In the genomic region with DNA sequence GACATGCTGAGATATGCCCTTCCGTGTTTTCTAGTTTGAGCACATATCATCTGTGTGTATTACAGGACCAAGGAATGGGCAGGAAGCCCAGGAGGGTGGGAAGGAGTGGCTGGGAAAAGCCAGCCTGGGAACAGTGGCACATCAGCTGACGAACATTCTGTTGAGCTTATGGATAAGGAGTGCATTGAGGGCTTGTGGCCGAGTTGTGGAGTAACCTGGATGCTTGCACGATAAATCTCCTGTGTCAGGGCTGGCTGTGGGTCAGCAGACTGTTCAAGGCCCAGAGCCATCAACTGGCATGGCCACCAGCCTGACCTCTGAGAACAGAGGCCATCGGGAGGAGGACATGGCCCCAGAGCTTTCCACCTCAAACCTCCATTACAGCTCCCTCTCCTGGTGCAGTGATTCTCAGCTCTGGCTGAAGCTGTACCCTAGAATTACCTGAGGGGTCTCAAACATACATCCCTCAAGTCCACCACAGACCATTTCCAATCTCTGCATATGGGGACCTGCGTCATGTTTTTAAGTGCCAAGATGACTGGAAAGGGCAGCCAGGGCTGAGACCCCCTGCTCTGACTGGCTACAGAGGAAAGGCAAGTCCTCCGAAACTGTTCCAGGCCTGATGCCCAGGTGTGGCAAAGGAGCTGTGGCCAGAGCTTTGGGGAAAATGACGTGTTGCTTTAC, we compare ENCODE assay signal across 1 cellular context.
TF ChIP-seq lines count a peak whose summit lies in the region.

No MANE protein-coding gene starts in this region.

TF ChIP-seq in GM23338, 12 proteins besides CTCF, POLR2A, EP300 and RAD21:
- TF ChIP-seq, protein P1, sequence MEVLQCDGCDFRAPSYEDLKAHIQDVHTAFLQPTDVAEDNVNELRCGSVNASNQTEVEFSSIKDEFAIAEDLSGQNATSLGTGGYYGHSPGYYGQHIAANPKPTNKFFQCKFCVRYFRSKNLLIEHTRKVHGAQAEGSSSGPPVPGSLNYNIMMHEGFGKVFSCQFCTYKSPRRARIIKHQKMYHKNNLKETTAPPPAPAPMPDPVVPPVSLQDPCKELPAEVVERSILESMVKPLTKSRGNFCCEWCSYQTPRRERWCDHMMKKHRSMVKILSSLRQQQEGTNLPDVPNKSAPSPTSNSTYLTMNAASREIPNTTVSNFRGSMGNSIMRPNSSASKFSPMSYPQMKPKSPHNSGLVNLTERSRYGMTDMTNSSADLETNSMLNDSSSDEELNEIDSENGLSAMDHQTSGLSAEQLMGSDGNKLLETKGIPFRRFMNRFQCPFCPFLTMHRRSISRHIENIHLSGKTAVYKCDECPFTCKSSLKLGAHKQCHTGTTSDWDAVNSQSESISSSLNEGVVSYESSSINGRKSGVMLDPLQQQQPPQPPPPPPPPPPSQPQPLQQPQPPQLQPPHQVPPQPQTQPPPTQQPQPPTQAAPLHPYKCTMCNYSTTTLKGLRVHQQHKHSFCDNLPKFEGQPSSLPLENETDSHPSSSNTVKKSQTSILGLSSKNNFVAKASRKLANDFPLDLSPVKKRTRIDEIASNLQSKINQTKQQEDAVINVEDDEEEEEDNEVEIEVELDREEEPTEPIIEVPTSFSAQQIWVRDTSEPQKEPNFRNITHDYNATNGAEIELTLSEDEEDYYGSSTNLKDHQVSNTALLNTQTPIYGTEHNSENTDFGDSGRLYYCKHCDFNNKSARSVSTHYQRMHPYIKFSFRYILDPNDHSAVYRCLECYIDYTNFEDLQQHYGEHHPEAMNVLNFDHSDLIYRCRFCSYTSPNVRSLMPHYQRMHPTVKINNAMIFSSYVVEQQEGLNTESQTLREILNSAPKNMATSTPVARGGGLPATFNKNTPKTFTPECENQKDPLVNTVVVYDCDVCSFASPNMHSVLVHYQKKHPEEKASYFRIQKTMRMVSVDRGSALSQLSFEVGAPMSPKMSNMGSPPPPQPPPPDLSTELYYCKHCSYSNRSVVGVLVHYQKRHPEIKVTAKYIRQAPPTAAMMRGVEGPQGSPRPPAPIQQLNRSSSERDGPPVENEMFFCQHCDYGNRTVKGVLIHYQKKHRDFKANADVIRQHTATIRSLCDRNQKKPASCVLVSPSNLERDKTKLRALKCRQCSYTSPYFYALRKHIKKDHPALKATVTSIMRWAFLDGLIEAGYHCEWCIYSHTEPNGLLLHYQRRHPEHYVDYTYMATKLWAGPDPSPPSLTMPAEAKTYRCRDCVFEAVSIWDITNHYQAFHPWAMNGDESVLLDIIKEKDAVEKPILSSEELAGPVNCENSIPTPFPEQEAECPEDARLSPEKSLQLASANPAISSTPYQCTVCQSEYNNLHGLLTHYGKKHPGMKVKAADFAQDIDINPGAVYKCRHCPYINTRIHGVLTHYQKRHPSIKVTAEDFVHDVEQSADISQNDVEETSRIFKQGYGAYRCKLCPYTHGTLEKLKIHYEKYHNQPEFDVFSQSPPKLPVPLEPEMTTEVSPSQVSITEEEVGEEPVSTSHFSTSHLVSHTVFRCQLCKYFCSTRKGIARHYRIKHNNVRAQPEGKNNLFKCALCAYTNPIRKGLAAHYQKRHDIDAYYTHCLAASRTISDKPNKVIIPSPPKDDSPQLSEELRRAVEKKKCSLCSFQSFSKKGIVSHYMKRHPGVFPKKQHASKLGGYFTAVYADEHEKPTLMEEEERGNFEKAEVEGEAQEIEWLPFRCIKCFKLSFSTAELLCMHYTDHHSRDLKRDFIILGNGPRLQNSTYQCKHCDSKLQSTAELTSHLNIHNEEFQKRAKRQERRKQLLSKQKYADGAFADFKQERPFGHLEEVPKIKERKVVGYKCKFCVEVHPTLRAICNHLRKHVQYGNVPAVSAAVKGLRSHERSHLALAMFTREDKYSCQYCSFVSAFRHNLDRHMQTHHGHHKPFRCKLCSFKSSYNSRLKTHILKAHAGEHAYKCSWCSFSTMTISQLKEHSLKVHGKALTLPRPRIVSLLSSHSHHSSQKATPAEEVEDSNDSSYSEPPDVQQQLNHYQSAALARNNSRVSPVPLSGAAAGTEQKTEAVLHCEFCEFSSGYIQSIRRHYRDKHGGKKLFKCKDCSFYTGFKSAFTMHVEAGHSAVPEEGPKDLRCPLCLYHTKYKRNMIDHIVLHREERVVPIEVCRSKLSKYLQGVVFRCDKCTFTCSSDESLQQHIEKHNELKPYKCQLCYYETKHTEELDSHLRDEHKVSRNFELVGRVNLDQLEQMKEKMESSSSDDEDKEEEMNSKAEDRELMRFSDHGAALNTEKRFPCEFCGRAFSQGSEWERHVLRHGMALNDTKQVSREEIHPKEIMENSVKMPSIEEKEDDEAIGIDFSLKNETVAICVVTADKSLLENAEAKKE (CRISPR knock-in tag; IDR thresholded peaks at IDR 0.05): no peak
- TF ChIP-seq NANOG (IDR thresholded peaks at IDR 0.05; ENCODE audit: borderline replicate concordance) (no peak), POLR2AphosphoS5 (IDR thresholded peaks at IDR 0.05; ENCODE audit: low read depth) (no peak), ZNF331 (CRISPR knock-in tag; IDR thresholded peaks at IDR 0.05; ENCODE audit: low read depth) (no peak), EZH2phosphoT487 (IDR thresholded peaks at IDR 0.05; ENCODE audit: unreplicated experiment) (no peak), JUNB (IDR thresholded peaks at IDR 0.05; ENCODE audit: unreplicated experiment) (no peak), ZNF114 (CRISPR knock-in tag; IDR thresholded peaks at IDR 0.05) (no peak), STAT1 (IDR thresholded peaks at IDR 0.05; ENCODE audit: unreplicated experiment) (no peak), EZH2 (IDR thresholded peaks at IDR 0.05; ENCODE audit: low read depth, unreplicated experiment) (no peak), CREB1 (CRISPR knock-in tag; IDR thresholded peaks at IDR 0.05; ENCODE audit: low read depth) (no peak)
- TF ChIP-seq, protein P2, sequence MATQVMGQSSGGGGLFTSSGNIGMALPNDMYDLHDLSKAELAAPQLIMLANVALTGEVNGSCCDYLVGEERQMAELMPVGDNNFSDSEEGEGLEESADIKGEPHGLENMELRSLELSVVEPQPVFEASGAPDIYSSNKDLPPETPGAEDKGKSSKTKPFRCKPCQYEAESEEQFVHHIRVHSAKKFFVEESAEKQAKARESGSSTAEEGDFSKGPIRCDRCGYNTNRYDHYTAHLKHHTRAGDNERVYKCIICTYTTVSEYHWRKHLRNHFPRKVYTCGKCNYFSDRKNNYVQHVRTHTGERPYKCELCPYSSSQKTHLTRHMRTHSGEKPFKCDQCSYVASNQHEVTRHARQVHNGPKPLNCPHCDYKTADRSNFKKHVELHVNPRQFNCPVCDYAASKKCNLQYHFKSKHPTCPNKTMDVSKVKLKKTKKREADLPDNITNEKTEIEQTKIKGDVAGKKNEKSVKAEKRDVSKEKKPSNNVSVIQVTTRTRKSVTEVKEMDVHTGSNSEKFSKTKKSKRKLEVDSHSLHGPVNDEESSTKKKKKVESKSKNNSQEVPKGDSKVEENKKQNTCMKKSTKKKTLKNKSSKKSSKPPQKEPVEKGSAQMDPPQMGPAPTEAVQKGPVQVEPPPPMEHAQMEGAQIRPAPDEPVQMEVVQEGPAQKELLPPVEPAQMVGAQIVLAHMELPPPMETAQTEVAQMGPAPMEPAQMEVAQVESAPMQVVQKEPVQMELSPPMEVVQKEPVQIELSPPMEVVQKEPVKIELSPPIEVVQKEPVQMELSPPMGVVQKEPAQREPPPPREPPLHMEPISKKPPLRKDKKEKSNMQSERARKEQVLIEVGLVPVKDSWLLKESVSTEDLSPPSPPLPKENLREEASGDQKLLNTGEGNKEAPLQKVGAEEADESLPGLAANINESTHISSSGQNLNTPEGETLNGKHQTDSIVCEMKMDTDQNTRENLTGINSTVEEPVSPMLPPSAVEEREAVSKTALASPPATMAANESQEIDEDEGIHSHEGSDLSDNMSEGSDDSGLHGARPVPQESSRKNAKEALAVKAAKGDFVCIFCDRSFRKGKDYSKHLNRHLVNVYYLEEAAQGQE (IDR thresholded peaks at IDR 0.05; ENCODE audit: unreplicated experiment): no peak
- TF ChIP-seq, protein P3, sequence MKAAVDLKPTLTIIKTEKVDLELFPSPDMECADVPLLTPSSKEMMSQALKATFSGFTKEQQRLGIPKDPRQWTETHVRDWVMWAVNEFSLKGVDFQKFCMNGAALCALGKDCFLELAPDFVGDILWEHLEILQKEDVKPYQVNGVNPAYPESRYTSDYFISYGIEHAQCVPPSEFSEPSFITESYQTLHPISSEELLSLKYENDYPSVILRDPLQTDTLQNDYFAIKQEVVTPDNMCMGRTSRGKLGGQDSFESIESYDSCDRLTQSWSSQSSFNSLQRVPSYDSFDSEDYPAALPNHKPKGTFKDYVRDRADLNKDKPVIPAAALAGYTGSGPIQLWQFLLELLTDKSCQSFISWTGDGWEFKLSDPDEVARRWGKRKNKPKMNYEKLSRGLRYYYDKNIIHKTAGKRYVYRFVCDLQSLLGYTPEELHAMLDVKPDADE (IDR thresholded peaks at IDR 0.05): no peak
TF ChIP-seq in GM23338: peak in this region for 0.
